12 cellular contexts compared by ENCODE assay signal in the genomic region with DNA sequence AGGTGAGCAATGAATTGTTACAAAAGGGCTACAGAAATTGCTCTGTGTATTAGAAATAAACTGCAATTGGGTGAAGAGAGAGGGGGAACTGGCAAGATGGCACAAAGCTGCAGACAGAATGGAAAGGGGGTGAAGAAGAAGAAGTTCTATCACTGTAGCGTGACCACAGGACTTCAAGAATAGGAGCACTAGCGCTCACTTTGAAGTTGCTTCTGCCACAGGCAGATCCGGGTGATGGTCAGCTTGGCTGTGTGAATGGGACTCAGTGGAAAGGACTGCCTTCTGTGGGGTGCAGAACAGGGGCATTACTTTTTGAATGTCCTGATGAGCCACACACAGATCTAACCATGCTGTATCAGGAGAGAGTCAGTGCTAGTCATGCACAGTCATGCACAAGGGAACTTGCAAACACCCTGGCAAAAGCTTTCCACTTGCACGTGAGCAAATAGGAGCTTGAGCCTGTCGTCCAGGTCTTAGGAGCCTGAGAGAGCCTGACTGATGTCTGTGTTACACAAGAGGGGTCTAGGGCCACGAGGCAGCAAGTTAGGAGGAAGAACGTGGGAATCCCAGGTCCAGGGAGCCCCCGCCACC. TPM values are rescaled to one million over a fixed set of nuclear protein-coding genes. Genes with fewer than 3 reads are reported as not detected.
A peak's percentile ranks its signal among the peaks of the same experiment; 100 is the strongest.
DNase-seq lines count a peak whose midpoint lies in the region; ATAC-seq, FAIRE-seq and TF ChIP-seq lines count a peak whose summit lies in the region.
"Had no signal": no experiment of that assay in that cellular context is flagged by ENCODE, and none has a peak within 500 bp of the region (broad histone marks: within the 10 kb centered on the region; RNA-seq: fewer than 3 reads in every experiment).

No MANE protein-coding gene starts in this region.

- FAIRE-seq in GM12891 (lab: Jason Lieb, UNC) (peak; percentile 82), GM12878 (lab: Jason Lieb, UNC) (no peak)

- H3K27me3 Mint-ChIP-seq in nephron progenitor cell (ENCODE audit: low read depth, poor library complexity), result peaks cover 53% of the 10 kb centered on the region

- POLR2A ChIA-PET in GM12878 (lab: Charles Lee), result interaction anchor here (0.6 to 2.7 kb wide), 4 partner anchors 21 to 224 kb away, joined by 3 to 11 read pairs (median 6); a partner anchor contains a TSS

- H3K79me2 ChIP-seq in MM.1S (ENCODE audit: low read length) (no peaks in the 10 kb centered on the region), GM12878 (ENCODE audit: control insufficient read depth, insufficient read depth, low read length) (no peaks in the 10 kb centered on the region)

- no peaks in the 10 kb centered on the region for H3K36me3 ChIP-seq in MM.1S (replicated peaks; ENCODE audit: insufficient read depth, low read length)
- no peaks in the 10 kb centered on the region for H3K36me3 ChIP-seq in GM12878 (ENCODE audit: control insufficient read depth in 2 of 2, insufficient read depth in 2 of 2, low read length in 1 of 2)
- H3K36me3 ChIP-seq: ovary, suprapubic skin had no signal

- no TSS peak for BruUV-seq in GM12878 (replicated peaks; lab: Mats Ljungman, UMichigan)

- CTCF ChIA-PET in GM12878 (lab: Yijun Ruan, JAX), result interaction anchor here (0.6 to 4.8 kb wide), 62 partner anchors 12 to 358 kb away, joined by 3 to 101 read pairs (median 6); a partner anchor contains a TSS

- intact Hi-C loops in GM12878 (cut with micrococcal nuclease; ENCODE audit: unreplicated experiment), result loop anchor here (1.0 to 5.0 kb wide), 7 partner anchors 21 to 293 kb away; a partner anchor contains a TSS

- H4K20me1 ChIP-seq in MM.1S (ENCODE audit: insufficient read depth, low read length) (no peaks in the 10 kb centered on the region), GM12878 (ENCODE audit: control insufficient read depth, insufficient read depth) (no peaks in the 10 kb centered on the region)

- no peak for TF ChIP-seq EP300 in GM12878 (IDR thresholded peaks at IDR 0.05; ENCODE audit: borderline replicate concordance in 1 of 2, control insufficient read depth in 1 of 2, low read depth in 2 of 2, low read length in 2 of 2)

- no peak for TF ChIP-seq RAD21 in GM12878 (IDR thresholded peaks at IDR 0.05; ENCODE audit: insufficient read depth, low read depth, low read length)

- H3F3A ChIP-seq in MM.1S (ENCODE audit: insufficient read depth, low read length), result peaks cover 28% of the 10 kb centered on the region

- RAD21 ChIA-PET in GM12878 (lab: Charles Lee; ENCODE audit: unreplicated experiment), result interaction anchor here (0.6 to 4.8 kb wide), 33 partner anchors 18 to 436 kb away, joined by 3 to 88 read pairs (median 4); a partner anchor contains a TSS

- H2AFZ ChIP-seq in MM.1S (ENCODE audit: low read length), result peak overlapping the region; percentile 61
- H2AFZ ChIP-seq in GM12878 (ENCODE audit: control insufficient read depth, low read depth, low read length), result peak overlapping the region; percentile 72

- H3K36me3 Mint-ChIP-seq in nephron progenitor cell (ENCODE audit: low read depth), result no peaks in the 10 kb centered on the region

- H3K4me1 Mint-ChIP-seq in nephron progenitor cell, result peaks cover 5% of the 10 kb centered on the region

- H3K9ac ChIP-seq in MM.1S (ENCODE audit: low read length), result no peak overlapping the region
- H3K9ac ChIP-seq in GM12878 (ENCODE audit: control insufficient read depth, insufficient read depth, low read length), result no peak overlapping the region

- H3K4me2 ChIP-seq in MM.1S (ENCODE audit: low read depth, low read length) (peak overlapping the region; percentile 62; the same call in 1 of the 2 replicates), GM12878 (ENCODE audit: control insufficient read depth, insufficient read depth) (no peak overlapping the region; the same call in 1 of the 2 replicates)

- peaks cover 38% of the 10 kb centered on the region for H3K4me1 ChIP-seq in MM.1S (ENCODE audit: low read length)
- H3K4me1 ChIP-seq in GM12878 (ENCODE audit: control insufficient read depth, insufficient read depth, low read length), result peaks cover 32% of the 10 kb centered on the region

- H3K4me3 ChIP-seq in MM.1S (ENCODE audit: low read length) (no peak overlapping the region), GM12878 (no peak overlapping the region)
- H3K4me3 ChIP-seq: body of pancreas, ovary, suprapubic skin had no signal

- no peak for TF ChIP-seq CTCF in MM.1S (IDR thresholded peaks at IDR 0.05; ENCODE audit: low read length)
- TF ChIP-seq CTCF in GM12878 (IDR thresholded peaks at IDR 0.05 in 2 of 3, conservative IDR thresholded peaks at IDR 0.05 in 1 of 3; ENCODE audit: control insufficient read depth in 2 of 3, extremely low read depth in 1 of 3, insufficient read depth in 1 of 3, low read depth in 3 of 3, low read length in 3 of 3), result no peak
- TF ChIP-seq CTCF in nephron progenitor cell (IDR thresholded peaks at IDR 0.05), result no peak

- no peak overlapping the region for H3K27ac ChIP-seq in MM.1S (ENCODE audit: low read length)
- H3K27ac ChIP-seq in GM12878 (ENCODE audit: control insufficient read depth, insufficient read depth), result no peak overlapping the region
- H3K27ac ChIP-seq: body of pancreas, ovary, suprapubic skin had no signal

- SMC1A ChIA-PET in GM12878 (lab: Charles Lee; ENCODE audit: uncharacterized antibody, unreplicated experiment), result interaction anchor here (0.6 to 4.8 kb wide), 36 partner anchors 9 to 498 kb away, joined by 3 to 75 read pairs (median 4); a partner anchor contains a TSS

- peaks cover 5% of the 10 kb centered on the region for H3K9me3 Mint-ChIP-seq in nephron progenitor cell

- TF ChIP-seq POLR2A in GM12891 (IDR thresholded peaks at IDR 0.05; ENCODE audit: low read depth, low read length) (no peak), GM12878 (IDR thresholded peaks at IDR 0.05; ENCODE audit: low read depth, low read length) (no peak)

- peak overlapping the region; percentile 72 for H3K4me3 Mint-ChIP-seq in nephron progenitor cell

- no peak; the same call in 2 of the 3 replicates for ATAC-seq in GM12878

- in situ Hi-C loops in GM12878 (cut with MboI), result loop anchor here (10.0 kb wide), 1 partner anchor 298 kb away; no protein-coding TSS in a partner anchor

- no peaks in the 10 kb centered on the region for H3K27me3 ChIP-seq in MM.1S (replicated peaks; ENCODE audit: insufficient read depth, low read length)
- no peaks in the 10 kb centered on the region for H3K27me3 ChIP-seq in GM12878 (replicated peaks in 1 of 2; ENCODE audit: control insufficient read depth in 2 of 2, insufficient read depth in 2 of 2, low read length in 1 of 2)
- H3K27me3 ChIP-seq: body of pancreas, ovary, suprapubic skin had no signal

- H3K9me3 ChIP-seq in MM.1S (replicated peaks; ENCODE audit: insufficient read depth, low read length) (no peaks in the 10 kb centered on the region), GM12878 (replicated peaks; ENCODE audit: control insufficient read depth, insufficient read depth, low read length) (peaks cover 22% of the 10 kb centered on the region)
- H3K9me3 ChIP-seq: body of pancreas, ovary, suprapubic skin had no signal

- no peak overlapping the region for H3K27ac Mint-ChIP-seq in nephron progenitor cell

- 49% methylated on average over 8 of the region's 8 CpGs for WGBS in GM12878 (ENCODE audit: insufficient coverage, insufficient replicate concordance, low lambda C conversion rate, missing lambda C conversion rate)

- DNase-seq in GM12891 (ENCODE audit: insufficient read length, low spot score) (no peak), MM.1S (no peak), GM12878 (ENCODE audit: low read depth, low spot score) (no peak), nephron progenitor cell (no peak), NCI-H510A (lab: John Stamatoyannopoulos, UW) (no peak), NCI-H526 treated with DMSO at 0.1 percent for 48 hours (lab: John Stamatoyannopoulos, UW) (no peak), AG20443 (ENCODE audit: low spot score) (no peak)

- no peaks in the 10 kb centered on the region for H3K9me2 ChIP-seq in MM.1S (replicated peaks; ENCODE audit: insufficient read depth, low read length)

RNA-seq across cellular contexts. Expression of a gene that starts 16.3 kb away (rescaled TPM):
- polyA plus RNA-seq in GM12891 (2012; ENCODE audit: low read depth, missing spikeins), result not detected
- not detected in 2 replicates for total RNA-seq in GM12878 (2013; cell fraction: nucleolus; rRNA removed)
- not detected in 2 replicates for total RNA-seq in GM12878 (2014; rRNA removed)
- not detected in 2 replicates for total RNA-seq in GM12878 (2014; rRNA removed; fragmentation: Illumina TruSeq; extraction: Trizol)
- total RNA-seq in GM12878 (2021), result not detected in 2 replicates
- not detected for polyA plus RNA-seq in GM12878 (2011; ENCODE audit: low read depth)
- not detected in 2 replicates for polyA plus RNA-seq in GM12878 (2011; rRNA removed)
- polyA plus RNA-seq in GM12878 (2011; cell fraction: cytosol; rRNA removed), result not detected in 2 replicates
- polyA plus RNA-seq in GM12878 (2011; cell fraction: nucleus; rRNA removed), result not detected in 2 replicates
- polyA plus RNA-seq in GM12878 (2012), result not detected in 2 replicates
- not detected in 2 replicates for polyA plus RNA-seq in GM12878 (2014; fragmentation: Illumina TruSeq; extraction: Trizol)
- not detected for polyA plus RNA-seq in GM12878 (2014; fragmentation: Nextera tagmentation; extraction: Ambion mirVana)
- polyA plus RNA-seq in GM12878 (2014; rRNA removed), result not detected in 2 replicates
- not detected for polyA plus RNA-seq in GM12878 (2016; fragmentation: Nextera tagmentation; extraction: Ambion mirVana)
- not detected in 2 replicates for polyA minus RNA-seq in GM12878 (2011; rRNA and poly(A)+ RNA removed)
- polyA minus RNA-seq in GM12878 (2011; cell fraction: cytosol; rRNA and poly(A)+ RNA removed), result not detected in 2 replicates
- not detected in 2 replicates for polyA minus RNA-seq in GM12878 (2011; cell fraction: nucleus; rRNA and poly(A)+ RNA removed)
- total RNA-seq: body of pancreas, endothelial cell of umbilical vein, M059J, ovary, suprapubic skin had no signal
- polyA plus RNA-seq: endothelial cell of umbilical vein, ovary had no signal

RNA-seq across cellular contexts. Expression of a gene that starts 29.7 kb away (rescaled TPM):
- polyA plus RNA-seq in GM12891 (2012; ENCODE audit: low read depth, missing spikeins), result 24.3 TPM
- 160 and 163 TPM in 2 replicates for total RNA-seq in GM12878 (2013; cell fraction: nucleolus; rRNA removed)
- total RNA-seq in GM12878 (2014; rRNA removed) (23.6 and 29.2 TPM in 2 replicates), GM12878 (2014; rRNA removed; fragmentation: Illumina TruSeq; extraction: Trizol) (55.2 and 59.2 TPM in 2 replicates), GM12878 (2021) (43.7 and 48.6 TPM in 2 replicates)
- 14.0 TPM for polyA plus RNA-seq in GM12878 (2011; ENCODE audit: low read depth)
- polyA plus RNA-seq in GM12878 (2011; rRNA removed) (47.2 and 67.3 TPM in 2 replicates), GM12878 (2014; fragmentation: Illumina TruSeq; extraction: Trizol) (46.8 and 52.9 TPM in 2 replicates), GM12878 (2014; fragmentation: Nextera tagmentation; extraction: Ambion mirVana) (10 to 100 TPM; 12.8 to 19.5 TPM), GM12878 (2014; rRNA removed) (20.9 and 23.7 TPM in 2 replicates), GM12878 (2016; fragmentation: Nextera tagmentation; extraction: Ambion mirVana) (10 to 100 TPM; 67.6 to 68.6 TPM)
- 18.8 and 19.0 TPM in 2 replicates for polyA plus RNA-seq in GM12878 (2011; cell fraction: cytosol; rRNA removed)
- polyA plus RNA-seq in GM12878 (2011; cell fraction: nucleus; rRNA removed), result 54.6 and 55.7 TPM in 2 replicates
- 22.5 and 30.2 TPM in 2 replicates for polyA plus RNA-seq in GM12878 (2012)
- polyA minus RNA-seq in GM12878 (2011; rRNA and poly(A)+ RNA removed), result 74.8 and 97.4 TPM in 2 replicates
- 24.1 and 25.9 TPM in 2 replicates for polyA minus RNA-seq in GM12878 (2011; cell fraction: cytosol; rRNA and poly(A)+ RNA removed)
- polyA minus RNA-seq in GM12878 (2011; cell fraction: nucleus; rRNA and poly(A)+ RNA removed), result 47.8 and 79.4 TPM in 2 replicates

RNA-seq across cellular contexts. Expression of a gene that starts 36.5 kb away (rescaled TPM):
- 30.8 TPM for polyA plus RNA-seq in GM12891 (2012; ENCODE audit: low read depth, missing spikeins)
- 216 and 219 TPM in 2 replicates for total RNA-seq in GM12878 (2013; cell fraction: nucleolus; rRNA removed)
- 29.9 and 30.5 TPM in 2 replicates for total RNA-seq in GM12878 (2014; rRNA removed)
- total RNA-seq in GM12878 (2014; rRNA removed; fragmentation: Illumina TruSeq; extraction: Trizol), result 41.9 and 45.3 TPM in 2 replicates
- 68.0 and 74.1 TPM in 2 replicates for total RNA-seq in GM12878 (2021)
- polyA plus RNA-seq in GM12878 (2011; ENCODE audit: low read depth), result 19.0 TPM
- 37.5 and 50.7 TPM in 2 replicates for polyA plus RNA-seq in GM12878 (2011; rRNA removed)
- 60.7 and 77.3 TPM in 2 replicates for polyA plus RNA-seq in GM12878 (2011; cell fraction: cytosol; rRNA removed)
- 156 and 160 TPM in 2 replicates for polyA plus RNA-seq in GM12878 (2011; cell fraction: nucleus; rRNA removed)
- 32.8 and 47.6 TPM in 2 replicates for polyA plus RNA-seq in GM12878 (2012)
- 45.9 and 48.6 TPM in 2 replicates for polyA plus RNA-seq in GM12878 (2014; fragmentation: Illumina TruSeq; extraction: Trizol)
- 10 to 100 TPM in 1 of 2 experiments, 1 to 10 TPM in 1; 6.9 to 14.0 TPM for polyA plus RNA-seq in GM12878 (2014; fragmentation: Nextera tagmentation; extraction: Ambion mirVana)
- polyA plus RNA-seq in GM12878 (2014; rRNA removed), result 55.9 and 56.1 TPM in 2 replicates
- 10 to 100 TPM; 62.1 to 65.0 TPM for polyA plus RNA-seq in GM12878 (2016; fragmentation: Nextera tagmentation; extraction: Ambion mirVana)
- polyA minus RNA-seq in GM12878 (2011; rRNA and poly(A)+ RNA removed), result 171 and 202 TPM in 2 replicates
- 47.0 and 51.0 TPM in 2 replicates for polyA minus RNA-seq in GM12878 (2011; cell fraction: cytosol; rRNA and poly(A)+ RNA removed)
- polyA minus RNA-seq in GM12878 (2011; cell fraction: nucleus; rRNA and poly(A)+ RNA removed), result 234 and 331 TPM in 2 replicates
